22 cellular contexts compared by ENCODE assay signal in genomic region chr11:112828433-112828832, GRCh38.
"Had no signal": no experiment of that assay in that cellular context is flagged by ENCODE, and none has a peak within 500 bp of the region (broad histone marks: within the 10 kb centered on the region; RNA-seq: fewer than 3 reads in every experiment).

No MANE protein-coding gene starts in this region.

- DNase-seq: activated CD4-positive, alpha-beta T cell treated with anti-CD3 and anti-CD28 coated beads, Interleukin-2, amount 10 ng/mL, durations not matched to agents 24 days and 14 days; activated CD4-positive, alpha-beta T cell treated with anti-CD3 and anti-CD28 coated beads, Interleukin-2, amount 50 U/mL, for 48 hours; activated CD4-positive, CD25-positive, alpha-beta regulatory T cell treated with anti-CD3 and anti-CD28 coated beads, Interleukin-2, amount 50 U/mL, for 72 hours; activated CD8-positive, alpha-beta memory T cell treated with anti-CD3 and anti-CD28 coated beads, Interleukin-2, amount 10 ng/mL, durations not matched to agents 7 days and 5 days; activated effector memory CD4-positive, alpha-beta T cell treated with Interleukin-2 at 50 U/mL for 16 hours; activated naive CD4-positive, alpha-beta T cell treated with Interleukin-2 at 50 U/mL for 16 hours; activated T-cell treated with anti-CD3 and anti-CD28 coated beads, Interleukin-2, amount 50 U/mL, for 24 hours; amygdala; MG63; MV-4-11; NCI-H1092 treated with DMSO at 0.1 percent for 48 hours; NCI-H1436 treated with DMSO at 0.1 percent for 48 hours; NCI-H187 treated with DMSO at 0.1 percent for 48 hours; NCI-H226; NCI-H524; NCI-H82; SIG-M5; T-helper 17 cell; T-helper 9 cell had no signal

- H3K9me3 ChIP-seq: MG63 had no signal

- H3K27me3 ChIP-seq: cardiac muscle cell, MG63 had no signal

- H3K4me3 ChIP-seq: cardiac muscle cell, MG63 had no signal

- H3K27ac ChIP-seq: cardiac muscle cell had no signal

- FAIRE-seq: astrocyte had no signal

- H3K36me3 ChIP-seq: cardiac muscle cell, MG63 had no signal

- ATAC-seq: activated CD8-positive, alpha-beta memory T cell treated with anti-CD3 and anti-CD28 coated beads, Interleukin-2, amount 10 ng/mL, durations not matched to agents 7 days and 5 days; T-helper 17 cell; WTC11 had no signal
